In the genomic region with DNA sequence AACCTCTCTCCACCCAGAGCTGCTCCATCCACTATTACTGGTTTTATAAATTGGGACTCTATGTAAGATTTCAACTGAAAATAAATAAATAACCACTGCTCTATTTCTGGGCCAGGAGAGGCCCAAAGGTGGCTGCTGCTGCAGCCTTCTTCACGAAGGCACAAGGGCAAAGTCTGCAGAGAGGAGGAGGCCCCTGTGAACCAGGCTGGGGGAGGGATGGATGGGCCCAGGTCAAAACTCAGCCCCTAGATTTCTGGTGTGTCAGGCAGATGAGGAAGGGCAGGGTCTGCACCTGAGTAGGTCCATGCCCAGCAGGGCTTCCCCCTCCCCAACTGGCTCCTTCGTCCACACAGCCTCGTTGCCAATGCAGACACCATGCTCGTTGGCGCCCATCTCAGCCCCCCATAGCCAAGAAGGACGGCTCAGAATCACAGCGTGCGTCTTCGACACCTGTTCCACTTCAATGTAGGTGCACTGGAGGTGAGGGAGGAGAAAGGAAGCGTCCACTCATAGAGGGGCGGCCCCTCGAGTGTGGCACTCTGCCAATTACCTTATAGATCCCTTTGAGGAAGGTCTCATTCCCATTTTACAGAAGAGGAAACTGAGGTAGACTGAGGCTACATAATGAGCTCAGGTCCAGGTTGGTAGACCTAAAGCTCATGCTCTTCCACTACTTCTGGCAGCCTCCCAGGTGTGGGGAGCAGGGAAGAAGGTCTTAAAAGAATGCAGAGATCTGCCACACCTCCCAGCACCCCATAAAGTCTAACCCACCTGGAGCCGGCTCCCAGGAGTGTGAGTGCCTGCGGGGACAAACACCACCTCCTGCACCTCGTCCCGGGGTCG, we compare ENCODE assay signal across 8 cellular contexts. TPM values are rescaled to one million over a fixed set of nuclear protein-coding genes. Genes with fewer than 3 reads are reported as not detected.
DNase-seq lines count a peak whose midpoint lies in the region; ATAC-seq and TF ChIP-seq lines count a peak whose summit lies in the region.

No MANE protein-coding gene starts in this region.

- H3K27ac Mint-ChIP-seq in activated T-cell treated with anti-CD3 and anti-CD28 coated beads, Interleukin-2, amount 50 U/mL, for 72 hours, result peak overlapping the region; percentile 27
- peak overlapping the region; percentile 81 for H3K27ac Mint-ChIP-seq in type B pancreatic cell

- H3K36me3 ChIP-seq in adrenal gland (replicated peaks in 1 of 2) (peaks cover 0 to 19% of the 10 kb centered on the region in 2 donors), lower lobe of right lung (peaks cover 30% of the 10 kb centered on the region)

- 53 to 72% (median 57%) methylated on average over 12 to 17 of the region's 17 CpGs for WGBS in adrenal gland, 4 donors

- H3K27me3 Mint-ChIP-seq in activated T-cell treated with anti-CD3 and anti-CD28 coated beads, Interleukin-2, amount 50 U/mL, for 72 hours (ENCODE audit: low read depth), result peaks cover 12% of the 10 kb centered on the region
- H3K27me3 Mint-ChIP-seq in type B pancreatic cell, result peaks cover 14% of the 10 kb centered on the region

- peaks cover 9 to 13% of the 10 kb centered on the region in 2 donors for H3K4me1 ChIP-seq in adrenal gland (replicated peaks in 1 of 2)
- H3K4me1 ChIP-seq in lower lobe of right lung, result peaks cover 57% of the 10 kb centered on the region

- H3K4me1 Mint-ChIP-seq in activated T-cell treated with anti-CD3 and anti-CD28 coated beads, Interleukin-2, amount 50 U/mL, for 72 hours (ENCODE audit: low read depth), result peaks cover 45% of the 10 kb centered on the region
- H3K4me1 Mint-ChIP-seq in type B pancreatic cell (ENCODE audit: unreplicated experiment), result peaks cover 16% of the 10 kb centered on the region

- H3K4me3 ChIP-seq in adrenal gland (peak overlapping the region in 3 of 4 donors; percentile 28 to 78 (median 60)), lower lobe of right lung (peak overlapping the region; percentile 99)

- no peak for TF ChIP-seq CTCF in adrenal gland (IDR thresholded peaks at IDR 0.05)
- TF ChIP-seq CTCF in lower lobe of right lung (IDR thresholded peaks at IDR 0.05), result no peak
- no peak for TF ChIP-seq CTCF in type B pancreatic cell (conservative IDR thresholded peaks at IDR 0.05)

- TF ChIP-seq POLR2A in adrenal gland (IDR thresholded peaks at IDR 0.05), result no peak

- H3K9me3 Mint-ChIP-seq in activated T-cell treated with anti-CD3 and anti-CD28 coated beads, Interleukin-2, amount 50 U/mL, for 72 hours, result no peaks in the 10 kb centered on the region
- no peaks in the 10 kb centered on the region for H3K9me3 Mint-ChIP-seq in type B pancreatic cell

- H3K27ac ChIP-seq in adrenal gland (no peak overlapping the region), lower lobe of right lung (peak overlapping the region; percentile 75)

- H3K27me3 ChIP-seq in adrenal gland (no peaks in the 10 kb centered on the region), lower lobe of right lung (ENCODE audit: low read depth) (peaks cover 11% of the 10 kb centered on the region)

- intact Hi-C loops in adrenal gland (cut with DNase I), result loop anchor here (2.0 to 5.0 kb wide), 3 partner anchors 51 to 127 kb away; no protein-coding TSS in a partner anchor
- intact Hi-C loops in lower lobe of right lung (cut with DNase I), result loop anchor here (5.0 kb wide), 1 partner anchor 52 kb away; no protein-coding TSS in a partner anchor

- peak overlapping the region; percentile 90 to 99 for H3K4me3 Mint-ChIP-seq in activated T-cell treated with anti-CD3 and anti-CD28 coated beads, Interleukin-2, amount 50 U/mL, for 72 hours
- H3K4me3 Mint-ChIP-seq in type B pancreatic cell, result peak overlapping the region; percentile 95

- H3K36me3 Mint-ChIP-seq in activated T-cell treated with anti-CD3 and anti-CD28 coated beads, Interleukin-2, amount 50 U/mL, for 72 hours (ENCODE audit: insufficient read depth in 2 of 2), result peaks cover 0 to 1% of the 10 kb centered on the region in 2 donors
- no peaks in the 10 kb centered on the region for H3K36me3 Mint-ChIP-seq in type B pancreatic cell

- H3K9me3 ChIP-seq in adrenal gland (replicated peaks in 1 of 3) (no peaks in the 10 kb centered on the region), lower lobe of right lung (no peaks in the 10 kb centered on the region)

- no peak for DNase-seq in activated T-cell treated with anti-CD3 and anti-CD28 coated beads, Interleukin-2, amount 50 U/mL, for 72 hours
- DNase-seq in activated T-cell treated with anti-CD3 and anti-CD28 coated beads for 4 hours, result no peak
- peak in 2 of 7 donors; percentile 39 to 58 for DNase-seq in adrenal gland
- DNase-seq in lower lobe of right lung, result no peak
- no peak for DNase-seq in type B pancreatic cell (ENCODE audit: extremely low spot score, unreplicated experiment)
- DNase-seq in activated CD4-positive, alpha-beta T cell treated with anti-CD3 and anti-CD28 coated beads for 1 hour, result no peak
- DNase-seq in activated CD4-positive, CD25-positive, alpha-beta regulatory T cell treated with anti-CD3 and anti-CD28 coated beads, Interleukin-2, amount 50 U/mL, for 72 hours, result no peak

- no peak for ATAC-seq in activated T-cell treated with anti-CD3 and anti-CD28 coated beads, Interleukin-2, amount 50 U/mL, for 72 hours (replicated peaks in 1 of 2)
- ATAC-seq in lower lobe of right lung, result no peak
- ATAC-seq in GM18873 (IDR thresholded peaks at IDR 0.05; ENCODE audit: low FRiP score, unreplicated experiment), result no peak

RNA-seq across cellular contexts. Expression of a gene that starts 1.0 kb away (rescaled TPM):
- total RNA-seq in activated T-cell treated with anti-CD3 and anti-CD28 coated beads, Interleukin-2, amount 50 U/mL, for 72 hours, result 10 to 100 TPM; 16.1 to 17.6 TPM
- total RNA-seq in adrenal gland, result 10 to 100 TPM; 18.3 to 53.7 (median 40.5) TPM
- 100 to 1,000 TPM in 2 of 3 donors, 1 to 10 TPM in 1; 6.3 to 136 (median 121) TPM for polyA plus RNA-seq in adrenal gland
- total RNA-seq in lower lobe of right lung, result 30.9 TPM
- total RNA-seq in type B pancreatic cell (ENCODE audit: low replicate concordance), result 34.9 and 45.2 TPM in 2 replicates

RNA-seq across cellular contexts. Expression of a gene that starts 8.7 kb away (rescaled TPM):
- under 1 TPM; 0.46 to 0.83 TPM for total RNA-seq in activated T-cell treated with anti-CD3 and anti-CD28 coated beads, Interleukin-2, amount 50 U/mL, for 72 hours
- total RNA-seq in adrenal gland (under 1 TPM in 5 of 8 donors, not detected in 3; 0.20 to 0.81 (median 0.28) TPM), lower lobe of right lung (11.6 TPM), type B pancreatic cell (ENCODE audit: low replicate concordance) (0.64 and 2.8 TPM in 2 replicates)
- polyA plus RNA-seq in adrenal gland, result 1 to 10 TPM; 1.6 to 2.3 (median 1.9) TPM

RNA-seq across cellular contexts. Expression of a gene that starts 8.8 kb away (rescaled TPM):
- total RNA-seq in activated T-cell treated with anti-CD3 and anti-CD28 coated beads, Interleukin-2, amount 50 U/mL, for 72 hours, result 10 to 100 TPM; 81.7 to 83.5 TPM
- 10 to 100 TPM; 29.0 to 72.5 (median 46.7) TPM for total RNA-seq in adrenal gland
- polyA plus RNA-seq in adrenal gland, result 10 to 100 TPM; 37.6 to 41.1 (median 38.5) TPM
- 33.2 TPM for total RNA-seq in lower lobe of right lung
- total RNA-seq in type B pancreatic cell (ENCODE audit: low replicate concordance), result 37.7 and 49.4 TPM in 2 replicates

RNA-seq across cellular contexts. Expression of a gene that starts 10.8 kb away (rescaled TPM):
- total RNA-seq in activated T-cell treated with anti-CD3 and anti-CD28 coated beads, Interleukin-2, amount 50 U/mL, for 72 hours, result under 1 TPM; 0.12 to 0.28 TPM
- total RNA-seq in adrenal gland (1 to 10 TPM in 6 of 8 donors, under 1 TPM in 2; 0.06 to 3.5 (median 1.2) TPM), lower lobe of right lung (4.7 TPM), type B pancreatic cell (ENCODE audit: low replicate concordance) (19.3 and 75.1 TPM in 2 replicates)
- polyA plus RNA-seq in adrenal gland, result 1 to 10 TPM in 1 of 3 donors, under 1 TPM in 2; 0.91 to 1.1 (median 0.97) TPM

RNA-seq across cellular contexts. Expression of a gene that starts 18.5 kb away (rescaled TPM):
- 10 to 100 TPM; 23.9 to 24.9 TPM for total RNA-seq in activated T-cell treated with anti-CD3 and anti-CD28 coated beads, Interleukin-2, amount 50 U/mL, for 72 hours
- total RNA-seq in adrenal gland (1 to 10 TPM; 3.3 to 9.8 (median 6.7) TPM), lower lobe of right lung (15.0 TPM), type B pancreatic cell (ENCODE audit: low replicate concordance) (9.1 and 20.3 TPM in 2 replicates)
- 10 to 100 TPM in 1 of 3 donors, 1 to 10 TPM in 2; 2.0 to 22.4 (median 7.3) TPM for polyA plus RNA-seq in adrenal gland
